8 cellular contexts compared by ENCODE assay signal in genomic region chr3:32114567-32115422, GRCh38. TPM values are rescaled to one million over a fixed set of nuclear protein-coding genes. Genes with fewer than 3 reads are reported as not detected.
A peak's percentile ranks its signal among the peaks of the same experiment; 100 is the strongest.
DNase-seq lines count a peak whose midpoint lies in the region; ATAC-seq, FAIRE-seq and TF ChIP-seq lines count a peak whose summit lies in the region.
"Not testable (repeated sequence)": the region's sequence is repeated elsewhere in the genome, so short reads cannot be mapped to it uniquely, and the experiment has no call there.

No MANE protein-coding gene starts in this region.

- H3K9me3 Mint-ChIP-seq in activated naive CD4-positive, alpha-beta T cell treated with anti-CD3 and anti-CD28 coated beads, Interleukin-2, amount 10 ng/mL, durations not matched to agents 7 days and 5 days; stimulated activated memory B cell treated with anti-CD40 and anti-IgM and Interleukin-4, amounts not matched to agents 10 μg/mL and 1 μg/mL and 100 μg/mL, for 72 hours: not testable (repeated sequence)

- H3K9me3 ChIP-seq in HepG2 (ENCODE audit: low read length): not testable (repeated sequence)

- not testable (repeated sequence) for ATAC-seq in HepG2; stimulated activated memory B cell treated with anti-CD40 and anti-IgM and Interleukin-4, amounts not matched to agents 10 μg/mL and 1 μg/mL and 100 μg/mL, for 72 hours

- TF ChIP-seq POLR2A in HepG2 (IDR thresholded peaks at IDR 0.05; ENCODE audit: insufficient read depth in 1 of 2, low read depth in 2 of 2, low read length in 2 of 2): not testable (repeated sequence)

- H3K4me1 Mint-ChIP-seq in activated naive CD4-positive, alpha-beta T cell treated with anti-CD3 and anti-CD28 coated beads, Interleukin-2, amount 10 ng/mL, durations not matched to agents 7 days and 5 days: peaks cover 79% of the 10 kb centered on the region
- peaks cover 22% of the 10 kb centered on the region for H3K4me1 Mint-ChIP-seq in stimulated activated memory B cell treated with anti-CD40 and anti-IgM and Interleukin-4, amounts not matched to agents 10 μg/mL and 1 μg/mL and 100 μg/mL, for 72 hours

- H3K4me3 Mint-ChIP-seq in activated naive CD4-positive, alpha-beta T cell treated with anti-CD3 and anti-CD28 coated beads, Interleukin-2, amount 10 ng/mL, durations not matched to agents 7 days and 5 days: peak overlapping the region; percentile 63
- H3K4me3 Mint-ChIP-seq in stimulated activated memory B cell treated with anti-CD40 and anti-IgM and Interleukin-4, amounts not matched to agents 10 μg/mL and 1 μg/mL and 100 μg/mL, for 72 hours: peak overlapping the region; percentile 61

- H3K27me3 Mint-ChIP-seq in activated naive CD4-positive, alpha-beta T cell treated with anti-CD3 and anti-CD28 coated beads, Interleukin-2, amount 10 ng/mL, durations not matched to agents 7 days and 5 days; stimulated activated memory B cell treated with anti-CD40 and anti-IgM and Interleukin-4, amounts not matched to agents 10 μg/mL and 1 μg/mL and 100 μg/mL, for 72 hours: not testable (repeated sequence)

- BruUV-seq in HepG2 (replicated peaks; lab: Mats Ljungman, UMichigan): not testable (repeated sequence)

- H3K4me2 ChIP-seq in HepG2 (ENCODE audit: low read depth, low read length): not testable (repeated sequence)

- peaks cover 36% of the 10 kb centered on the region for H3K36me3 Mint-ChIP-seq in activated naive CD4-positive, alpha-beta T cell treated with anti-CD3 and anti-CD28 coated beads, Interleukin-2, amount 10 ng/mL, durations not matched to agents 7 days and 5 days
- H3K36me3 Mint-ChIP-seq in stimulated activated memory B cell treated with anti-CD40 and anti-IgM and Interleukin-4, amounts not matched to agents 10 μg/mL and 1 μg/mL and 100 μg/mL, for 72 hours: not testable (repeated sequence)

- not testable (repeated sequence) for TF ChIP-seq CTCF in GM12865 (IDR thresholded peaks at IDR 0.05; ENCODE audit: insufficient read depth, low read depth, low read length, missing control alignments); HepG2 (CRISPR knock-in tag; IDR thresholded peaks at IDR 0.05)

- not testable (repeated sequence) for H3K27ac ChIP-seq in HepG2 (ENCODE audit: extremely low read length, insufficient read depth, low read length)

- H3K36me3 ChIP-seq in HepG2 (replicated peaks in 1 of 2; ENCODE audit: control insufficient read depth in 1 of 2, insufficient read depth in 2 of 2, low read length in 2 of 2): not testable (repeated sequence)

- WGBS in HepG2 (ENCODE audit: low lambda C conversion rate): 87% methylated on average over 19 of the region's 19 CpGs

- TF ChIP-seq RAD21 in HepG2 (CRISPR knock-in tag; IDR thresholded peaks at IDR 0.05): not testable (repeated sequence)

- CTCF ChIA-PET in activated naive CD4-positive, alpha-beta T cell treated with anti-CD3 and anti-CD28 coated beads, Interleukin-2, amount 10 ng/mL, durations not matched to agents 7 days and 5 days (lab: Charles Lee): interaction anchor here (0.9 to 1.2 kb wide), 3 partner anchors 10 to 29 kb away, joined by 3 to 5 read pairs (median 3); no protein-coding TSS in a partner anchor
- CTCF ChIA-PET in HepG2 (lab: Yijun Ruan, JAX; ENCODE audit: low intra/inter-chr PET ratio, low total read pairs): not testable (repeated sequence)

- intact Hi-C loops in HepG2 (cut with micrococcal nuclease; ENCODE audit: unreplicated experiment): not testable (repeated sequence)

- in situ Hi-C loops in HepG2 (cut with HindIII; ENCODE audit: extremely low pct_ligation_motif_present, low pct_unique_long_range_greater_than_20kb): not testable (repeated sequence)

- TF ChIP-seq EP300 in HepG2 (IDR thresholded peaks at IDR 0.05; ENCODE audit: low read depth in 2 of 2, low read length in 2 of 2); HepG2 (CRISPR knock-in tag; IDR thresholded peaks at IDR 0.05; ENCODE audit: borderline replicate concordance): not testable (repeated sequence)

- H3K27ac Mint-ChIP-seq in activated naive CD4-positive, alpha-beta T cell treated with anti-CD3 and anti-CD28 coated beads, Interleukin-2, amount 10 ng/mL, durations not matched to agents 7 days and 5 days: peak overlapping the region; percentile 97
- H3K27ac Mint-ChIP-seq in stimulated activated memory B cell treated with anti-CD40 and anti-IgM and Interleukin-4, amounts not matched to agents 10 μg/mL and 1 μg/mL and 100 μg/mL, for 72 hours: peak overlapping the region; percentile 71

- not testable (repeated sequence) for H3K4me3 ChIP-seq in GM12865 (ENCODE audit: low read depth, low read length); HepG2 (replicated peaks in 1 of 3; ENCODE audit: insufficient read depth in 1 of 3, low read depth in 2 of 3, low read length in 3 of 3)

- H2AFZ ChIP-seq in HepG2 (ENCODE audit: low read length): not testable (repeated sequence)

- H3K79me2 ChIP-seq in HepG2 (ENCODE audit: insufficient read depth, low read length): not testable (repeated sequence)

- H3K9ac ChIP-seq in HepG2 (ENCODE audit: insufficient read depth, low read depth, low read length): not testable (repeated sequence)

- H4K20me1 ChIP-seq in HepG2 (ENCODE audit: insufficient read depth, low read length): not testable (repeated sequence)

- DNase-seq in GM12865 (ENCODE audit: low read depth): peak; percentile 24
- DNase-seq in NAMALWA (ENCODE audit: low spot score): peak; percentile 21
- DNase-seq in activated CD4-positive, alpha-beta T cell treated with anti-CD3 and anti-CD28 coated beads for 4 hours: peak; percentile 51 to 52
- DNase-seq in activated T-cell treated with anti-CD3 and anti-CD28 coated beads for 1 hour (ENCODE audit: low read depth): peak; percentile 37
- DNase-seq in activated naive CD4-positive, alpha-beta T cell treated with anti-CD3 and anti-CD28 coated beads, Interleukin-2, amount 10 ng/mL, durations not matched to agents 7 days and 5 days: peak; percentile 86
- DNase-seq in HepG2 (ENCODE audit: low spot score): not testable (repeated sequence)
- peak; percentile 18 for DNase-seq in stimulated activated CD4-positive, alpha-beta T cell treated with anti-CD3 and anti-CD28 coated beads, Interleukin-4, amount 100 ng/mL, for 1 hour

- peaks cover 32% of the 10 kb centered on the region for H3K4me1 ChIP-seq in HepG2 (ENCODE audit: insufficient read depth, low read length)

- POLR2A ChIA-PET in HepG2 (lab: Yijun Ruan, JAX): interaction anchor here (1.5 kb wide), 1 partner anchor 9 kb away, joined by 3 read pairs; the partner anchor contains the start of gene GPD1L

- FAIRE-seq in HepG2 (lab: Jason Lieb, UNC): not testable (repeated sequence)

- H3K27me3 ChIP-seq in HepG2 (ENCODE audit: control insufficient read depth in 1 of 2, insufficient read depth in 2 of 2, low read length in 2 of 2): not testable (repeated sequence)

TF ChIP-seq in HepG2, 621 proteins besides CTCF, POLR2A, EP300 and RAD21:
- peak; percentile 23 to 59; a peak in 3 of 4 replicates for TF ChIP-seq MAFK (conservative IDR thresholded peaks at IDR 0.05 in 1 of 2, IDR thresholded peaks at IDR 0.05 in 1 of 2; ENCODE audit: low read length in 2 of 2)
- TF ChIP-seq MAFF (IDR thresholded peaks at IDR 0.05; ENCODE audit: low read depth, low read length): peak; percentile 52; the same call in 1 of the 2 replicates

RNA-seq across cellular contexts. Expression of gene GPD1L, which starts 8.4 kb away (rescaled TPM):
- 13.7 and 20.1 TPM in 2 replicates for total RNA-seq in HepG2 (2016; rRNA removed; fragmentation: Illumina TruSeq; extraction: Trizol)
- total RNA-seq in HepG2 (2016; cell fraction: cytosol; rRNA removed; fragmentation: Illumina TruSeq; extraction: Trizol; ENCODE audit: low read depth): 1.3 and 3.3 TPM in 2 replicates
- total RNA-seq in HepG2 (2016; cell fraction: insoluble cytoplasmic fraction; rRNA removed; fragmentation: Illumina TruSeq; extraction: Trizol): 13.6 and 21.2 TPM in 2 replicates
- 5.5 and 5.8 TPM in 2 replicates for total RNA-seq in HepG2 (2016; cell fraction: membrane; rRNA removed; fragmentation: Illumina TruSeq; extraction: Trizol)
- 8.4 and 8.6 TPM in 2 replicates for total RNA-seq in HepG2 (2016; cell fraction: nucleus; rRNA removed; fragmentation: Illumina TruSeq; extraction: Trizol)
- polyA plus RNA-seq in HepG2 (2011; rRNA removed): 4.0 and 4.9 TPM in 2 replicates
- 2.8 and 4.0 TPM in 2 replicates for polyA plus RNA-seq in HepG2 (2011; cell fraction: cytosol; rRNA removed)
- 2.0 and 3.7 TPM in 2 replicates for polyA plus RNA-seq in HepG2 (2011; cell fraction: nucleus; rRNA removed)
- polyA plus RNA-seq in HepG2 (2012): 4.3 and 6.1 TPM in 2 replicates
- polyA plus RNA-seq in HepG2 (2016; cell fraction: cytosol; fragmentation: Illumina TruSeq; extraction: Trizol; ENCODE audit: low read depth): 0.65 and 0.78 TPM in 2 replicates
- polyA plus RNA-seq in HepG2 (2016; cell fraction: insoluble cytoplasmic fraction; fragmentation: Illumina TruSeq; extraction: Trizol; ENCODE audit: low read depth): 15.6 and 16.7 TPM in 2 replicates
- 2.3 and 2.4 TPM in 2 replicates for polyA plus RNA-seq in HepG2 (2016; cell fraction: membrane; fragmentation: Illumina TruSeq; extraction: Trizol; ENCODE audit: low read depth)
- polyA plus RNA-seq in HepG2 (2016; cell fraction: nucleus; fragmentation: Illumina TruSeq; extraction: Trizol; ENCODE audit: insufficient read depth, low read depth): 7.8 and 8.2 TPM in 2 replicates
- polyA minus RNA-seq in HepG2 (2011; rRNA and poly(A)+ RNA removed; ENCODE audit: low replicate concordance): 4.9 and 19.8 TPM in 2 replicates
- 3.4 and 3.9 TPM in 2 replicates for polyA minus RNA-seq in HepG2 (2011; cell fraction: cytosol; rRNA and poly(A)+ RNA removed)
- polyA minus RNA-seq in HepG2 (2011; cell fraction: nucleus; rRNA and poly(A)+ RNA removed): 2.7 and 4.0 TPM in 2 replicates
